Comparison of ENCODE assay signal across 1 cellular context in the genomic region with DNA sequence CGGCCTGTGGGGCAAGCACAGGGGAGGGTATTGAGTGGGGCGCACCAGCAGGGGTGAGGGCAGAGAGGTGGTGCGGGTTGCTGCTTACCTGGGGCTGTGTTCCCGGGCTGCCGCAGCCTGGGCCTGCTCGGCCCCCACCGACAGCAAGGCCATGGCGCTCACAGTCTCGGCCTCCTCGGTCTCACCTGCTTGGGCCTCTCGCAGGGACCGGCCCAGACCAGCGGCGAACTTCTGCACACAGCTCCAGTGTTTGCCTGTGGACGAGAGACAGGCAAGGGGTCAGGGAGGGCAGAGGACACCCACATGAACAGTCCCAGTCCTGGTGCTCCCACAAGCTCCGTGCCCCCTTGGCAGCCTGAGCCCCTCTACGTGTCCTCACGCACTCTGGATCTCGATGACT.
TF ChIP-seq lines count a peak whose summit lies in the region.

No MANE protein-coding gene starts in this region.

TF ChIP-seq in IMR-90, 13 proteins besides CTCF, POLR2A, EP300 and RAD21:
- TF ChIP-seq, protein P1, sequence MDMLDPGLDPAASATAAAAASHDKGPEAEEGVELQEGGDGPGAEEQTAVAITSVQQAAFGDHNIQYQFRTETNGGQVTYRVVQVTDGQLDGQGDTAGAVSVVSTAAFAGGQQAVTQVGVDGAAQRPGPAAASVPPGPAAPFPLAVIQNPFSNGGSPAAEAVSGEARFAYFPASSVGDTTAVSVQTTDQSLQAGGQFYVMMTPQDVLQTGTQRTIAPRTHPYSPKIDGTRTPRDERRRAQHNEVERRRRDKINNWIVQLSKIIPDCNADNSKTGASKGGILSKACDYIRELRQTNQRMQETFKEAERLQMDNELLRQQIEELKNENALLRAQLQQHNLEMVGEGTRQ (IDR thresholded peaks at IDR 0.05; ENCODE audit: low read depth, low read length), result no peak
- TF ChIP-seq RCOR1 (IDR thresholded peaks at IDR 0.05; ENCODE audit: insufficient replicate concordance, low read length) (no peak), MAFK (IDR thresholded peaks at IDR 0.05; ENCODE audit: low read depth, low read length) (no peak), RFX5 (IDR thresholded peaks at IDR 0.05; ENCODE audit: low read depth, low read length) (no peak), CHD1 (IDR thresholded peaks at IDR 0.05; ENCODE audit: low read depth, low read length) (no peak), MXI1 (IDR thresholded peaks at IDR 0.05; ENCODE audit: borderline replicate concordance, low read depth, low read length) (no peak)
